10 cellular contexts compared by ENCODE assay signal in the genomic region with DNA sequence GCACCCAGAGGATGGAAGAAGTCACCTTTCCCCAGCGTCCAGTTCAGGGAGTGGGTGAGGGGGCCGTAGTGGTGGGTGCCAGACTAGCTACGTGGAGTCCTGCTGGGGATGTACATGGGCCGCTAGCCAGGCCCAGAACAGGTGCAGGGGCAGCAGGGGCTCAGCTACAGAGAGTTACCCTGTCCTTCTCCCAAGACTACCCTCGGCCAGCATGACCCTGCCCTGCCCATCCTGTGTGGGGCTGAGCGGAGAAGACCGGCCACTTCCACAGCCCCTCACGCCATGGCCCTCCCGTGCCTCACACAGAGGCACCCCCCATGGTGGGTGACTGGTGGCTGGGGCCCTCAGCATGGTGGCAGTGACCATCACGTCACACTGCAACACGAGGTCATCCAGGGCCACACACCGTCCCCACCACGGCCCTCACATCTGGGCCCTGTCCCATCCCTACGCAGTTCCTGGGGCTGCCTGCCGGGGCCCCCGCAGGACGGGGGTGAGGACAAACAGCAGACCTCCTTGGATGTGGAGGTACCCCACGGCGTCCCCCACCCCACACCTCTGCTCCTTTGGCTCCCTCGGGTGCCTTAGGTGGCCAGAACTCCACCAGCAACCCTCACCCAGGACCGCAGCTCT. TPM values are rescaled to one million over a fixed set of nuclear protein-coding genes. Genes with fewer than 3 reads are reported as not detected.
DNase-seq lines count a peak whose midpoint lies in the region; ATAC-seq and TF ChIP-seq lines count a peak whose summit lies in the region.
"Had no signal": no experiment of that assay in that cellular context is flagged by ENCODE, and none has a peak within 500 bp of the region (broad histone marks: within the 10 kb centered on the region; RNA-seq: fewer than 3 reads in every experiment).

No MANE protein-coding gene starts in this region.

- H3K36me3 Mint-ChIP-seq in activated naive CD8-positive, alpha-beta T cell treated with anti-CD3 and anti-CD28 coated beads for 36 hours: peaks cover 11% of the 10 kb centered on the region
- peaks cover 3% of the 10 kb centered on the region for H3K36me3 Mint-ChIP-seq in T-cell

- no peak overlapping the region for H4K91ac ChIP-seq in mesenchymal stem cell (ENCODE audit: low read length)

- H2BK12ac ChIP-seq in mesenchymal stem cell (ENCODE audit: low read length in 2 of 2): peak overlapping the region; percentile 18 to 29

- H3K36me3 ChIP-seq in BE2C (peaks cover 20% of the 10 kb centered on the region), H7 (replicated peaks; ENCODE audit: control insufficient read depth, insufficient read depth, low read length) (no peaks in the 10 kb centered on the region), mesenchymal stem cell (ENCODE audit: control insufficient read depth in 1 of 2, insufficient read depth in 2 of 2, low read depth in 1 of 2, low read length in 2 of 2) (peaks cover 21 to 37% of the 10 kb centered on the region in 2 experiments)

- H3K18ac ChIP-seq in mesenchymal stem cell (ENCODE audit: low read depth in 1 of 2, low read length in 2 of 2): no peak overlapping the region

- no peak overlapping the region for H3K4me2 ChIP-seq in mesenchymal stem cell (ENCODE audit: low read length, poor library complexity, severe bottlenecking)

- H3K23ac ChIP-seq in mesenchymal stem cell (ENCODE audit: low read length in 2 of 2): no peak overlapping the region

- CTCF ChIA-PET in T-cell (lab: Charles Lee): interaction anchor here (0.5 to 0.8 kb wide), 2 partner anchors 20 to 461 kb away, joined by 3 read pairs; no protein-coding TSS in a partner anchor

- peaks cover 12% of the 10 kb centered on the region for H3K4me1 Mint-ChIP-seq in activated naive CD8-positive, alpha-beta T cell treated with anti-CD3 and anti-CD28 coated beads for 36 hours
- H3K4me1 Mint-ChIP-seq in T-cell: peaks cover 5 to 13% (median 5%) of the 10 kb centered on the region in 3 donors

- peak overlapping the region; percentile 18 for H3K4me3 Mint-ChIP-seq in activated naive CD8-positive, alpha-beta T cell treated with anti-CD3 and anti-CD28 coated beads for 36 hours
- peak overlapping the region in 1 of 3 donors; percentile 68 for H3K4me3 Mint-ChIP-seq in T-cell

- no peak overlapping the region for H2BK120ac ChIP-seq in mesenchymal stem cell (ENCODE audit: low read depth, low read length)

- DNase-seq in BE2C (no peak), H7 (peak; percentile 80), mesenchymal stem cell (no peak), T-cell (no peak), COLO668 (lab: John Stamatoyannopoulos, UW; ENCODE audit: unreplicated experiment) (no peak)
- no peak for DNase-seq in activated naive CD8-positive, alpha-beta T cell treated with anti-CD3 and anti-CD28 coated beads for 36 hours
- DNase-seq in activated CD8-positive, alpha-beta memory T cell treated with anti-CD3 and anti-CD28 coated beads for 24 hours: no peak
- DNase-seq: activated gamma-delta T cell had no signal

- H2BK15ac ChIP-seq in mesenchymal stem cell (ENCODE audit: low read depth, poor library complexity, severe bottlenecking): no peak overlapping the region

- ATAC-seq in T-cell (replicated peaks in 1 of 4) (no peak), HG03097 (IDR thresholded peaks at IDR 0.05; ENCODE audit: low FRiP score, unreplicated experiment) (no peak)

- no peak overlapping the region for H2BK5ac ChIP-seq in mesenchymal stem cell (ENCODE audit: low read depth, low read length, poor library complexity, severe bottlenecking)

- no peak overlapping the region for H2AFZ ChIP-seq in mesenchymal stem cell (ENCODE audit: low read depth, low read length)

- H3K79me1 ChIP-seq in mesenchymal stem cell (replicated peaks; ENCODE audit: low read length, poor library complexity, severe bottlenecking): peaks cover 6% of the 10 kb centered on the region

- no peaks in the 10 kb centered on the region for H3K9me3 ChIP-seq in BE2C
- H3K9me3 ChIP-seq in mesenchymal stem cell (ENCODE audit: control insufficient read depth, low read length): no peaks in the 10 kb centered on the region

- H4K8ac ChIP-seq in mesenchymal stem cell (ENCODE audit: low read length): peak overlapping the region; percentile 35

- H3K27ac ChIP-seq in mesenchymal stem cell (ENCODE audit: low read length, poor library complexity, severe bottlenecking): no peak overlapping the region

- 89% methylated on average over 21 of the region's 21 CpGs for WGBS in mesenchymal stem cell

- H3K14ac ChIP-seq in mesenchymal stem cell (ENCODE audit: low read length in 2 of 2): no peak overlapping the region

- H3K4me3 ChIP-seq in BE2C (ENCODE audit: low read depth, low read length) (peak overlapping the region; percentile 54), H7 (ENCODE audit: insufficient read depth, low read depth, low read length) (no peak overlapping the region), mesenchymal stem cell (ENCODE audit: insufficient read depth in 1 of 2, low read depth in 1 of 2, low read length in 2 of 2) (peak overlapping the region in 1 of 2 experiments; percentile 73)

- H3K4me1 ChIP-seq in BE2C (0 out of 2 replicates have a peak, but pooled peaks cover 4% of the 10 kb centered on the region), mesenchymal stem cell (ENCODE audit: control insufficient read depth, insufficient read depth, low read depth, low read length) (peaks cover 18% of the 10 kb centered on the region)

- no peak overlapping the region for H2AK5ac ChIP-seq in mesenchymal stem cell (ENCODE audit: low read length, severe bottlenecking)

- H3K27me3 Mint-ChIP-seq in activated naive CD8-positive, alpha-beta T cell treated with anti-CD3 and anti-CD28 coated beads for 36 hours: no peaks in the 10 kb centered on the region
- H3K27me3 Mint-ChIP-seq in T-cell: no peaks in the 10 kb centered on the region

- POLR2A ChIA-PET in T-cell (lab: Charles Lee): interaction anchor here in 1 of 2 donors (0.6 kb wide), 1 partner anchor 125 kb away, joined by 4 read pairs; the partner anchor contains the start of gene TUBB4B

- H3K27me3 ChIP-seq in BE2C (no peaks in the 10 kb centered on the region), H7 (ENCODE audit: control insufficient read depth, insufficient read depth, low read length) (peaks cover 26% of the 10 kb centered on the region), mesenchymal stem cell (ENCODE audit: control insufficient read depth in 1 of 2, insufficient read depth in 1 of 2, low read length in 2 of 2) (no peaks in the 10 kb centered on the region)

- H3K27ac Mint-ChIP-seq in activated naive CD8-positive, alpha-beta T cell treated with anti-CD3 and anti-CD28 coated beads for 36 hours: no peak overlapping the region
- H3K27ac Mint-ChIP-seq in T-cell: no peak overlapping the region

- no peak overlapping the region for H3K4ac ChIP-seq in mesenchymal stem cell (ENCODE audit: low read depth in 1 of 2, low read length in 2 of 2)

- H3K9me3 Mint-ChIP-seq in activated naive CD8-positive, alpha-beta T cell treated with anti-CD3 and anti-CD28 coated beads for 36 hours: no peaks in the 10 kb centered on the region
- H3K9me3 Mint-ChIP-seq in T-cell: no peaks in the 10 kb centered on the region

- TF ChIP-seq CTCF in BE2C (IDR thresholded peaks at IDR 0.05; ENCODE audit: low read depth, low read length): no peak

- H3K9ac ChIP-seq in mesenchymal stem cell (ENCODE audit: low read length): peak overlapping the region; percentile 62

RNA-seq across cellular contexts. Expression of gene DPP7, which starts 1.0 kb away (rescaled TPM):
- polyA plus RNA-seq in BE2C (2012; ENCODE audit: insufficient read depth, insufficient read length, low read depth): 408 TPM
- 15.8 and 18.2 TPM in 2 replicates for total RNA-seq in H7 (2014; rRNA removed; shearing (Covaris generic))
- 100 to 1,000 TPM; 267 to 289 TPM for total RNA-seq in activated naive CD8-positive, alpha-beta T cell treated with anti-CD3 and anti-CD28 coated beads for 36 hours
- polyA plus RNA-seq in mesenchymal stem cell (2013, experiment 1 of 2): 101 TPM
- 96.2 TPM for polyA plus RNA-seq in mesenchymal stem cell (2013, experiment 2 of 2)
- 100 to 1,000 TPM; 246 to 469 (median 425) TPM for total RNA-seq in T-cell

RNA-seq across cellular contexts. Expression of gene GRIN1, which starts 23.4 kb away (rescaled TPM):
- 5.4 TPM for polyA plus RNA-seq in BE2C (2012; ENCODE audit: insufficient read depth, insufficient read length, low read depth)
- total RNA-seq in H7 (2014; rRNA removed; shearing (Covaris generic)): 0.33 and 0.52 TPM in 2 replicates
- total RNA-seq in activated naive CD8-positive, alpha-beta T cell treated with anti-CD3 and anti-CD28 coated beads for 36 hours: not detected
- polyA plus RNA-seq in mesenchymal stem cell (2013, experiment 1 of 2): 0.07 TPM
- polyA plus RNA-seq in mesenchymal stem cell (2013, experiment 2 of 2): 0.01 TPM
- not detected for total RNA-seq in T-cell
- total RNA-seq: endothelial cell of umbilical vein had no signal
- polyA plus RNA-seq: endothelial cell of umbilical vein had no signal

RNA-seq across cellular contexts. Expression of gene MAN1B1, which starts 28.7 kb away (rescaled TPM):
- polyA plus RNA-seq in BE2C (2012; ENCODE audit: insufficient read depth, insufficient read length, low read depth): 168 TPM
- total RNA-seq in H7 (2014; rRNA removed; shearing (Covaris generic)): 70.5 and 70.9 TPM in 2 replicates
- 10 to 100 TPM; 24.7 to 25.1 TPM for total RNA-seq in activated naive CD8-positive, alpha-beta T cell treated with anti-CD3 and anti-CD28 coated beads for 36 hours
- polyA plus RNA-seq in mesenchymal stem cell (2013, experiment 1 of 2): 67.1 TPM
- 66.3 TPM for polyA plus RNA-seq in mesenchymal stem cell (2013, experiment 2 of 2)
- total RNA-seq in T-cell: 10 to 100 TPM; 62.0 to 91.5 (median 84.8) TPM

RNA-seq across cellular contexts. Expression of gene UAP1L1, which starts 38.2 kb away (rescaled TPM):
- polyA plus RNA-seq in BE2C (2012; ENCODE audit: insufficient read depth, insufficient read length, low read depth): 160 TPM
- 9.0 and 14.9 TPM in 2 replicates for total RNA-seq in H7 (2014; rRNA removed; shearing (Covaris generic))
- total RNA-seq in activated naive CD8-positive, alpha-beta T cell treated with anti-CD3 and anti-CD28 coated beads for 36 hours: 10 to 100 TPM; 22.9 to 23.5 TPM
- 27.8 TPM for polyA plus RNA-seq in mesenchymal stem cell (2013, experiment 1 of 2)
- 27.0 TPM for polyA plus RNA-seq in mesenchymal stem cell (2013, experiment 2 of 2)
- 10 to 100 TPM; 11.3 to 32.8 (median 19.3) TPM for total RNA-seq in T-cell

RNA-seq across cellular contexts. Expression of gene SAPCD2, which starts 45.2 kb away (rescaled TPM):
- polyA plus RNA-seq in BE2C (2012; ENCODE audit: insufficient read depth, insufficient read length, low read depth): 105 TPM
- 59.7 and 59.9 TPM in 2 replicates for total RNA-seq in H7 (2014; rRNA removed; shearing (Covaris generic))
- 10 to 100 TPM; 15.2 to 15.4 TPM for total RNA-seq in activated naive CD8-positive, alpha-beta T cell treated with anti-CD3 and anti-CD28 coated beads for 36 hours
- polyA plus RNA-seq in mesenchymal stem cell (2013, experiment 1 of 2): 1.3 TPM
- polyA plus RNA-seq in mesenchymal stem cell (2013, experiment 2 of 2): 1.2 TPM
- total RNA-seq in T-cell: 1 to 10 TPM in 1 of 5 donors, under 1 TPM in 4; 0.33 to 1.0 (median 0.83) TPM

Comparison
In these comparisons a context has a peak if more than half of its experiments do, and no peak if none do; other contexts are left out.
1. RNA of gene DPP7, which starts 1.0 kb away (total RNA-seq): 246 to 469 TPM in T-cell and 267 to 289 TPM in activated naive CD8-positive, alpha-beta T cell treated with anti-CD3 and anti-CD28 coated beads for 36 hours; 15.8 to 18.2 TPM in H7; every median in the first group is over 10 times any median in the second.